9 cellular contexts compared by ENCODE assay signal in genomic region chr20:25077610-25078169, GRCh38. TPM values are rescaled to one million over a fixed set of nuclear protein-coding genes. Genes with fewer than 3 reads are reported as not detected.
DNase-seq lines count a peak whose midpoint lies in the region; ATAC-seq and TF ChIP-seq lines count a peak whose summit lies in the region.
"Had no signal": no experiment of that assay in that cellular context is flagged by ENCODE, and none has a peak within 500 bp of the region (broad histone marks: within the 10 kb centered on the region; RNA-seq: fewer than 3 reads in every experiment).

No MANE protein-coding gene starts in this region.

- H3K27me3 Mint-ChIP-seq in endothelial cell (ENCODE audit: unreplicated experiment): peaks cover 15% of the 10 kb centered on the region

- ATAC-seq in omental fat pad (ENCODE audit: low FRiP score): peak; percentile 58
- ATAC-seq in GM19035 (IDR thresholded peaks at IDR 0.05; ENCODE audit: unreplicated experiment): no peak

- no peaks in the 10 kb centered on the region for H3K36me3 Mint-ChIP-seq in endothelial cell (ENCODE audit: low read depth, unreplicated experiment)

- no peaks in the 10 kb centered on the region for H3K9me3 Mint-ChIP-seq in endothelial cell (ENCODE audit: unreplicated experiment)

- peak; percentile 12 for DNase-seq in CD1c-positive myeloid dendritic cell (ENCODE audit: extremely low spot score)
- peak; percentile 43 for DNase-seq in NCI-H2227 (lab: John Stamatoyannopoulos, UW; ENCODE audit: unreplicated experiment)
- peak; percentile 40 for DNase-seq in endothelial cell (ENCODE audit: low spot score)
- no peak for DNase-seq in omental fat pad (ENCODE audit: low spot score)
- no peak for DNase-seq in putamen (ENCODE audit: low spot score)
- DNase-seq in NCI-H1048 (lab: John Stamatoyannopoulos, UW): no peak
- DNase-seq in NCI-H345 treated with DMSO at 0.1 percent for 48 hours (lab: John Stamatoyannopoulos, UW; ENCODE audit: unreplicated experiment): no peak

- no peak overlapping the region for H3K27ac Mint-ChIP-seq in endothelial cell (ENCODE audit: unreplicated experiment)
- H3K27ac Mint-ChIP-seq: activated naive CD4-positive, alpha-beta T cell treated with anti-CD3 and anti-CD28 coated beads, Interleukin-2, amount 50 U/mL, for 72 hours had no signal

- H3K4me1 Mint-ChIP-seq in endothelial cell (ENCODE audit: unreplicated experiment): peaks cover 4% of the 10 kb centered on the region

- TF ChIP-seq CTCF in endothelial cell (IDR thresholded peaks at IDR 0.05; ENCODE audit: unreplicated experiment) (no peak), omental fat pad (IDR thresholded peaks at IDR 0.05) (no peak)

- no peak overlapping the region for H3K4me3 Mint-ChIP-seq in endothelial cell (ENCODE audit: unreplicated experiment)

RNA-seq across cellular contexts. Expression of gene VSX1, which starts 4.3 kb away (rescaled TPM):
- not detected for total RNA-seq in endothelial cell (ENCODE audit: unreplicated experiment)
- not detected for total RNA-seq in omental fat pad
- total RNA-seq: activated naive CD4-positive, alpha-beta T cell treated with anti-CD3 and anti-CD28 coated beads, Interleukin-2, amount 50 U/mL, for 72 hours had no signal

RNA-seq across cellular contexts. Expression of gene ACSS1, which starts 19.8 kb away (rescaled TPM):
- 15.5 TPM for total RNA-seq in endothelial cell (ENCODE audit: unreplicated experiment)
- total RNA-seq in omental fat pad: 10 to 100 TPM; 15.9 to 45.4 (median 19.0) TPM

Comparison
In these comparisons a context has a peak if more than half of its experiments do, and no peak if none do; other contexts are left out.
1. DNase-seq: peak in CD1c-positive myeloid dendritic cell (single experiment), NCI-H2227 (single experiment) and endothelial cell (single experiment); none in omental fat pad (single experiment), putamen (single experiment), NCI-H1048 (single experiment) and NCI-H345 treated with DMSO at 0.1 percent for 48 hours (single experiment).